In genomic region chr19:40091205-40092129, GRCh38 we compare ENCODE assay signal across 8 cellular contexts. TPM values are rescaled to one million over a fixed set of nuclear protein-coding genes. Genes with fewer than 3 reads are reported as not detected.
DNase-seq lines count a peak whose midpoint lies in the region; ATAC-seq and FAIRE-seq lines count a peak whose summit lies in the region.

No MANE protein-coding gene starts in this region.

- peaks cover 24% of the 10 kb centered on the region for H3K36me3 Mint-ChIP-seq in activated CD8-positive, alpha-beta memory T cell treated with anti-CD3 and anti-CD28 coated beads, Interleukin-2, amount 10 ng/mL, durations not matched to agents 7 days and 5 days

- H3K4me3 ChIP-seq in adipocyte (ENCODE audit: low read length): peak overlapping the region; percentile 93
- peak overlapping the region; percentile 87 for H3K4me3 ChIP-seq in thymus (ENCODE audit: low read length)

- H3K27me3 Mint-ChIP-seq in activated CD8-positive, alpha-beta memory T cell treated with anti-CD3 and anti-CD28 coated beads, Interleukin-2, amount 10 ng/mL, durations not matched to agents 7 days and 5 days: peaks cover 4% of the 10 kb centered on the region

- CTCF ChIA-PET in activated CD8-positive, alpha-beta memory T cell treated with anti-CD3 and anti-CD28 coated beads, Interleukin-2, amount 10 ng/mL, durations not matched to agents 7 days and 5 days (lab: Charles Lee): interaction anchor here (1.3 to 2.2 kb wide), 4 partner anchors 8 to 121 kb away, joined by 4 to 7 read pairs (median 5); partner anchors contain the start of genes PSMC4 and ZNF780B

- no peak for FAIRE-seq in frontal cortex (lab: Jason Lieb, UNC)
- FAIRE-seq in HTR-8/SVneo (lab: Jason Lieb, UNC): no peak

- no peak for ATAC-seq in activated CD8-positive, alpha-beta memory T cell treated with anti-CD3 and anti-CD28 coated beads, Interleukin-2, amount 10 ng/mL, durations not matched to agents 7 days and 5 days

- peaks cover 6% of the 10 kb centered on the region for H3K9me3 Mint-ChIP-seq in activated CD8-positive, alpha-beta memory T cell treated with anti-CD3 and anti-CD28 coated beads, Interleukin-2, amount 10 ng/mL, durations not matched to agents 7 days and 5 days (ENCODE audit: low read depth)

- peak overlapping the region; percentile 100 for H3K27ac Mint-ChIP-seq in activated CD8-positive, alpha-beta memory T cell treated with anti-CD3 and anti-CD28 coated beads, Interleukin-2, amount 10 ng/mL, durations not matched to agents 7 days and 5 days

- 48% methylated on average over 10 of the region's 10 CpGs for WGBS in thymus

- peak overlapping the region; percentile 99 for H3K4me3 Mint-ChIP-seq in activated CD8-positive, alpha-beta memory T cell treated with anti-CD3 and anti-CD28 coated beads, Interleukin-2, amount 10 ng/mL, durations not matched to agents 7 days and 5 days

- H3K9me3 ChIP-seq in adipocyte (ENCODE audit: control insufficient read depth, low read length) (no peaks in the 10 kb centered on the region), thymus (ENCODE audit: control insufficient read depth) (no peaks in the 10 kb centered on the region)

- H3K27ac ChIP-seq in layer of hippocampus (ENCODE audit: low read depth, low read length): peak overlapping the region; percentile 84
- peak overlapping the region; percentile 97 for H3K27ac ChIP-seq in thymus (ENCODE audit: low read depth)

- H3K36me3 ChIP-seq in adipocyte (ENCODE audit: control insufficient read depth, insufficient read depth, low read length, severe bottlenecking): no peaks in the 10 kb centered on the region
- no peaks in the 10 kb centered on the region for H3K36me3 ChIP-seq in thymus (ENCODE audit: control insufficient read depth, insufficient read depth)

- H3K9ac ChIP-seq in adipocyte (ENCODE audit: low read length): peak overlapping the region; percentile 94

- DNase-seq in activated CD8-positive, alpha-beta memory T cell treated with anti-CD3 and anti-CD28 coated beads, Interleukin-2, amount 10 ng/mL, durations not matched to agents 7 days and 5 days: no peak
- no peak for DNase-seq in activated CD8-positive, alpha-beta memory T cell treated with anti-CD3 and anti-CD28 coated beads, Interleukin-2, amount 50 U/mL, for 4 hours
- DNase-seq in adipocyte (ENCODE audit: low read depth) (no peak), retina (no peak), frontal cortex (ENCODE audit: low spot score in 2 of 2) (no peak), HTR-8/SVneo (ENCODE audit: insufficient read length, low spot score) (no peak)

- peaks cover 12% of the 10 kb centered on the region for H3K4me1 ChIP-seq in adipocyte (ENCODE audit: control insufficient read depth, insufficient read depth, low read length)
- H3K4me1 ChIP-seq in thymus (ENCODE audit: control insufficient read depth, insufficient read depth, low read length): peaks cover 5% of the 10 kb centered on the region

- H3K27me3 ChIP-seq in adipocyte (replicated peaks; ENCODE audit: control insufficient read depth, insufficient read depth, low read length) (no peaks in the 10 kb centered on the region), layer of hippocampus (ENCODE audit: control insufficient read depth, insufficient read depth, low read length) (no peaks in the 10 kb centered on the region), thymus (ENCODE audit: control insufficient read depth, insufficient read depth) (no peaks in the 10 kb centered on the region)

- peaks cover 35% of the 10 kb centered on the region for H3K4me1 Mint-ChIP-seq in activated CD8-positive, alpha-beta memory T cell treated with anti-CD3 and anti-CD28 coated beads, Interleukin-2, amount 10 ng/mL, durations not matched to agents 7 days and 5 days

RNA-seq across cellular contexts. Expression of gene ZNF780A, which starts 0.7 kb away (rescaled TPM):
- total RNA-seq in activated CD8-positive, alpha-beta memory T cell treated with anti-CD3 and anti-CD28 coated beads, Interleukin-2, amount 10 ng/mL, durations not matched to agents 7 days and 5 days: 10 to 100 TPM; 19.0 to 20.7 TPM
- 30.0 TPM for polyA plus RNA-seq in thymus
- total RNA-seq in frontal cortex: 29.8 TPM

RNA-seq across cellular contexts. Expression of gene ZNF780B, which starts 35.4 kb away (rescaled TPM):
- total RNA-seq in activated CD8-positive, alpha-beta memory T cell treated with anti-CD3 and anti-CD28 coated beads, Interleukin-2, amount 10 ng/mL, durations not matched to agents 7 days and 5 days: 10 to 100 TPM; 18.6 to 25.7 TPM
- polyA plus RNA-seq in thymus: 10.7 TPM
- total RNA-seq in frontal cortex: 35.5 TPM
